ENCODE assay signal across 21 cellular contexts in the genomic region with DNA sequence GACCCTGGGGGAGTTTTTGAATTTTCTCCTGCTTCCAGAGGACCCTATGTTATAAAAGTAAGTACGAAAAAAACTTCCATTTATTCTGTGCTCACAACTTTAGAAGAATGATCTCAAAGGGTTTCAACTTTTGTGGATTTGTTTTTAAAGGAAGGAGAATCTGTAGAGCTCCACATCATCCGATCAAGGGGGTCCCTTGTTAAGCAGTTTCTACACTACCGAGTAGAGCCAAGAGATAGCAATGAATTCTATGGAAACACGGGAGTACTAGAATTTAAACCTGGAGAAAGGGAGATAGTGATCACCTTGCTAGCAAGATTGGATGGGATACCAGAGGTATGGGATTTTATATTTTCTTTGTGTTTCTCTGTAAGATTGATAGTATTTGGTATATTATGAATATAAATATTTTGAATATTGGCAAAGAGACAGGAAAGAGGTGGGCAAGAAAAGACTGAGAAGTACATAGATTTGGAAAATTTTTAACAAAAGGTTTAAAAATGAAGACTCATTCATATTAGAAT.
"Had no signal": no experiment of that assay in that cellular context is flagged by ENCODE, and none has a peak within 500 bp of the region (broad histone marks: within the 10 kb centered on the region; RNA-seq: fewer than 3 reads in every experiment).

No MANE protein-coding gene starts in this region.

- H3K9me3 Mint-ChIP-seq: activated naive CD4-positive, alpha-beta T cell treated with anti-CD3 and anti-CD28 coated beads, Interleukin-2, amount 50 U/mL, for 72 hours; activated T-helper 2 cell treated with anti-CD3 and anti-CD28 coated beads, Interferon-gamma antibody, Interleukin-2, Interleukin-4, amounts not matched to agents 10 μg/mL and 5 μg/mL and 100 μg/mL, durations not matched to agents 14 hours and 24 hours and 36 hours had no signal

- ATAC-seq: activated CD4-positive, alpha-beta T cell treated with anti-CD3 and anti-CD28 coated beads for 36 hours; activated CD8-positive, alpha-beta memory T cell treated with anti-CD3 and anti-CD28 coated beads, Interleukin-2, amount 10 ng/mL, durations not matched to agents 7 days and 5 days; activated CD8-positive, alpha-beta T cell treated with anti-CD3 and anti-CD28 coated beads, Interleukin-2, amount 10 ng/mL, durations not matched to agents 7 days and 5 days; activated naive CD4-positive, alpha-beta T cell treated with anti-CD3 and anti-CD28 coated beads, Interleukin-2, amount 50 U/mL, for 72 hours; left ventricle myocardium superior; right lobe of liver had no signal

- H3K27me3 ChIP-seq: colonic mucosa, ovary, right lobe of liver, tibial nerve had no signal

- H3K36me3 Mint-ChIP-seq: activated CD8-positive, alpha-beta memory T cell treated with anti-CD3 and anti-CD28 coated beads, Interleukin-2, amount 10 ng/mL, durations not matched to agents 7 days and 5 days; activated naive CD4-positive, alpha-beta T cell treated with anti-CD3 and anti-CD28 coated beads, Interleukin-2, amount 50 U/mL, for 72 hours had no signal

- H3K4me3 ChIP-seq: colonic mucosa, ovary, right lobe of liver, tibial nerve had no signal

- H3K4me1 ChIP-seq: colonic mucosa, right lobe of liver had no signal

- DNase-seq: activated CD4-positive, alpha-beta T cell treated with anti-CD3 and anti-CD28 coated beads for 36 hours; activated CD4-positive, CD25-positive, alpha-beta regulatory T cell; activated CD8-positive, alpha-beta memory T cell treated with anti-CD3 and anti-CD28 coated beads, Interleukin-2, amount 10 ng/mL, durations not matched to agents 7 days and 5 days; activated CD8-positive, alpha-beta T cell treated with anti-CD3 and anti-CD28 coated beads, Interleukin-2, amount 10 ng/mL, durations not matched to agents 7 days and 5 days; activated T-cell treated with anti-CD3 and anti-CD28 coated beads, Interleukin-2, amount 50 U/mL, for 48 hours; anterior cingulate cortex; cerebellar nuclear complex; colonic mucosa; effector memory CD4-positive, alpha-beta T cell; glutamatergic neuron; islet precursor cell; left ventricle myocardium superior; ovary; right lobe of liver; stimulated activated CD4-positive, alpha-beta T cell treated with anti-CD3 and anti-CD28 coated beads, Interleukin-2, amount 100 ng/mL, for 48 hours; stimulated activated naive CD4-positive, alpha-beta T cell treated with Interleukin-2 at 50 U/mL for 16 hours; T-helper 2 cell had no signal

- H3K27me3 Mint-ChIP-seq: activated CD4-positive, alpha-beta T cell treated with anti-CD3 and anti-CD28 coated beads for 36 hours; activated CD8-positive, alpha-beta memory T cell treated with anti-CD3 and anti-CD28 coated beads, Interleukin-2, amount 10 ng/mL, durations not matched to agents 7 days and 5 days; progenitor cell of endocrine pancreas had no signal

- H3K27ac ChIP-seq: colonic mucosa, ovary, right lobe of liver, tibial nerve had no signal

- H3K27ac Mint-ChIP-seq: activated CD4-positive, alpha-beta T cell treated with anti-CD3 and anti-CD28 coated beads for 36 hours; activated CD8-positive, alpha-beta memory T cell treated with anti-CD3 and anti-CD28 coated beads, Interleukin-2, amount 10 ng/mL, durations not matched to agents 7 days and 5 days; activated CD8-positive, alpha-beta T cell treated with anti-CD3 and anti-CD28 coated beads, Interleukin-2, amount 10 ng/mL, durations not matched to agents 7 days and 5 days; activated naive CD4-positive, alpha-beta T cell treated with anti-CD3 and anti-CD28 coated beads, Interleukin-2, amount 50 U/mL, for 72 hours; activated T-helper 2 cell treated with anti-CD3 and anti-CD28 coated beads, Interferon-gamma antibody, Interleukin-2, Interleukin-4, amounts not matched to agents 10 μg/mL and 5 μg/mL and 100 μg/mL, durations not matched to agents 14 hours and 24 hours and 36 hours; progenitor cell of endocrine pancreas had no signal

- H3K4me3 Mint-ChIP-seq: activated CD4-positive, alpha-beta T cell treated with anti-CD3 and anti-CD28 coated beads for 36 hours; activated CD8-positive, alpha-beta memory T cell treated with anti-CD3 and anti-CD28 coated beads, Interleukin-2, amount 10 ng/mL, durations not matched to agents 7 days and 5 days; activated CD8-positive, alpha-beta T cell treated with anti-CD3 and anti-CD28 coated beads, Interleukin-2, amount 10 ng/mL, durations not matched to agents 7 days and 5 days had no signal

- H3K9me3 ChIP-seq: colonic mucosa, ovary, right lobe of liver, tibial nerve had no signal

- H3K4me1 Mint-ChIP-seq: activated CD4-positive, alpha-beta T cell treated with anti-CD3 and anti-CD28 coated beads for 36 hours; activated CD8-positive, alpha-beta memory T cell treated with anti-CD3 and anti-CD28 coated beads, Interleukin-2, amount 10 ng/mL, durations not matched to agents 7 days and 5 days had no signal

- H3K36me3 ChIP-seq: colonic mucosa, ovary, right lobe of liver, tibial nerve had no signal
